8 cellular contexts compared by ENCODE assay signal in genomic region chr3:41961061-41961749, GRCh38. TPM values are rescaled to one million over a fixed set of nuclear protein-coding genes. Genes with fewer than 3 reads are reported as not detected.
DNase-seq lines count a peak whose midpoint lies in the region; TF ChIP-seq lines count a peak whose summit lies in the region.

No MANE protein-coding gene starts in this region.

- TF ChIP-seq CTCF in brain (conservative IDR thresholded peaks at IDR 0.05): no peak

- H3K4me2 ChIP-seq in GM23248 (ENCODE audit: unreplicated experiment): peak overlapping the region; percentile 84
- H3K4me2 ChIP-seq in skeletal muscle satellite cell (ENCODE audit: low read length): peak overlapping the region; percentile 99

- H3K27me3 Mint-ChIP-seq in brain: peaks cover 20% of the 10 kb centered on the region

- H3K36me3 Mint-ChIP-seq in brain: no peaks in the 10 kb centered on the region

- peaks cover 15% of the 10 kb centered on the region for H3K4me1 Mint-ChIP-seq in brain

- H3F3A ChIP-seq in GM23248 (ENCODE audit: insufficient read depth): peaks cover 8% of the 10 kb centered on the region; the same call in 1 of the 2 replicates

- no peaks in the 10 kb centered on the region for H4K20me1 ChIP-seq in GM23248 (ENCODE audit: insufficient read depth)

- H3K9ac ChIP-seq in GM23248 (peak overlapping the region; percentile 92), iPS-20b (ENCODE audit: low read depth, low read length) (peak overlapping the region; percentile 86; the same call in 1 of the 2 replicates), skeletal muscle satellite cell (ENCODE audit: low read depth, low read length) (peak overlapping the region; percentile 91)

- WGBS in GM23248 (ENCODE audit: low coverage in 1 of 2, low lambda C conversion rate in 2 of 2, missing lambda C conversion rate in 2 of 2), 2 experiments: 1 to 3% methylated on average over 28 to 43 of the region's 43 CpGs

- H3K4me1 ChIP-seq in GM23248 (ENCODE audit: insufficient read depth): peaks cover 8% of the 10 kb centered on the region; the same call in 1 of the 2 replicates
- no peaks in the 10 kb centered on the region for H3K4me1 ChIP-seq in iPS-20b (ENCODE audit: insufficient read depth, low read length)
- H3K4me1 ChIP-seq in skeletal muscle satellite cell (ENCODE audit: control insufficient read depth, insufficient read depth, low read length): peaks cover 11% of the 10 kb centered on the region

- H2AFZ ChIP-seq in GM23248: peak overlapping the region; percentile 84

- H3K9me2 ChIP-seq in GM23248 (ENCODE audit: insufficient read depth): no peaks in the 10 kb centered on the region

- H3K4me3 ChIP-seq in GM23248 (peak overlapping the region; percentile 76), iPS-20b (ENCODE audit: low read length) (peak overlapping the region; percentile 92), skeletal muscle satellite cell (ENCODE audit: low read length) (peak overlapping the region; percentile 97)

- H3K27ac ChIP-seq in GM23248 (peak overlapping the region; percentile 90), iPS-20b (ENCODE audit: low read length) (no peak overlapping the region)

- H3K4me3 Mint-ChIP-seq in brain: peak overlapping the region; percentile 97 to 100 (median 98)

- H3K27ac Mint-ChIP-seq in brain: peak overlapping the region; percentile 75 to 98 (median 89)

- H3K9me3 Mint-ChIP-seq in brain: peaks cover 0 to 4% (median 0%) of the 10 kb centered on the region in 5 experiments

- H3K9me3 ChIP-seq in GM23248 (ENCODE audit: low read depth) (no peaks in the 10 kb centered on the region), iPS-20b (ENCODE audit: insufficient read depth, low read depth, low read length) (no peaks in the 10 kb centered on the region), skeletal muscle satellite cell (replicated peaks; ENCODE audit: low read length) (no peaks in the 10 kb centered on the region)

- peak; percentile 67 for DNase-seq in EH (ENCODE audit: low read depth)
- DNase-seq in GM23248: peak; percentile 89
- peak; percentile 53 for DNase-seq in LHCN-M2 (ENCODE audit: low read depth)
- peak; percentile 50 for DNase-seq in T-helper 9 cell
- no peak for DNase-seq in DMS153 treated with DMSO at 0.1 percent for 48 hours (lab: John Stamatoyannopoulos, UW; ENCODE audit: unreplicated experiment)

- H3K36me3 ChIP-seq in GM23248 (ENCODE audit: low read depth) (no peaks in the 10 kb centered on the region), iPS-20b (ENCODE audit: insufficient read depth, low read depth, low read length) (no peaks in the 10 kb centered on the region), skeletal muscle satellite cell (ENCODE audit: insufficient read depth, low read length) (no peaks in the 10 kb centered on the region)

- in situ Hi-C loops in GM23248 (cut with MboI): no loop called here

- H3K27me3 ChIP-seq in GM23248 (replicated peaks; ENCODE audit: insufficient read depth) (no peaks in the 10 kb centered on the region), iPS-20b (ENCODE audit: insufficient read depth, low read length) (no peaks in the 10 kb centered on the region), skeletal muscle satellite cell (ENCODE audit: control insufficient read depth, insufficient read depth, low read length) (no peaks in the 10 kb centered on the region)

- H3K79me2 ChIP-seq in GM23248 (ENCODE audit: insufficient read depth): peaks cover 48% of the 10 kb centered on the region

RNA-seq across cellular contexts. Expression of gene ULK4, which starts 0.7 kb away (rescaled TPM):
- total RNA-seq in GM23248 (2014; rRNA removed; shearing (Covaris generic)): 7.1 and 20.3 TPM in 2 replicates
- polyA plus RNA-seq in GM23248 (2016; fragmentation: Nextera tagmentation; extraction: Ambion mirVana): 3.5 and 3.6 TPM in 2 replicates
- 7.0 and 8.7 TPM in 2 replicates for total RNA-seq in LHCN-M2 (2014; rRNA removed)
- polyA plus RNA-seq in LHCN-M2 (2012): 3.5 TPM
- polyA plus RNA-seq in brain (ENCODE audit: insufficient read depth, low read depth, low replicate concordance): 1.6 TPM
- 11.8 and 29.4 TPM in 2 replicates for total RNA-seq in skeletal muscle satellite cell (2012; rRNA removed)
